ENCODE assay signal across 23 cellular contexts in the genomic region with DNA sequence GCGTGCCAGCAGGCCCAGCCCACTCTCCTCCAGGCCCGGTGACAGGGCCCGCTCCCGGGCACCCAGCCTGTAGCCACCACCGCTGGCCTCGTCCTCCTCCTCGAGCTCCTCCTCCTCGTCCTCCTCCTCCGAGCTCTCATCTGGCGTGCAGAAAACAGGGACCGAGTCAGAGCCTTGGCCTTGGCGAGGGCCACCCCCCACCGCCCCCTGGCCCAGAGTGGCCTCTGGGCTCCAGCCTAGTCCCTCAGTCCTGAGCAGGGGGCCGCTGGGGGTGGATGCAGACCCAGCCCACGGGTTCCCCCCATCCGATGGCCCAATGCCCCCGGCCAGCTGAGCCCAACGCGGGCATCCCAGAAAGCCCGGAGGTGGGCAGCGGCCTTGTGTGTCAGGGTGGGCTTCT.
"Had no signal": no experiment of that assay in that cellular context is flagged by ENCODE, and none has a peak within 500 bp of the region (broad histone marks: within the 10 kb centered on the region; RNA-seq: fewer than 3 reads in every experiment).

No MANE protein-coding gene starts in this region.

- H3K27me3 ChIP-seq: gastrocnemius medialis, neutrophil, right lobe of liver, testis, tibial artery had no signal

- H3K9ac ChIP-seq: parathyroid adenoma had no signal

- H3K27me3 Mint-ChIP-seq: effector memory CD8-positive, alpha-beta T cell; memory B cell; progenitor cell of endocrine pancreas; type B pancreatic cell had no signal

- H3K4me3 Mint-ChIP-seq: effector memory CD8-positive, alpha-beta T cell; memory B cell; natural killer cell; type B pancreatic cell had no signal

- DNase-seq: cortex of kidney; effector memory CD8-positive, alpha-beta T cell; foreskin fibroblast; gastrocnemius medialis; head of caudate nucleus; natural killer cell; right lobe of liver; small intestine; stimulated activated CD4-positive, alpha-beta T cell treated with anti-CD3 and anti-CD28 coated beads, Interleukin-15, amount 100 ng/mL, for 24 hours; stimulated activated CD4-positive, alpha-beta T cell treated with anti-CD3 and anti-CD28 coated beads, Interleukin-2, amount 100 ng/mL, for 48 hours; stimulated activated naive CD4-positive, alpha-beta T cell; substantia nigra; testis; tibial artery had no signal

- H3K9me3 ChIP-seq: gastrocnemius medialis, neutrophil, right lobe of liver, testis had no signal

- H3K4me3 ChIP-seq: gastrocnemius medialis, lung, right lobe of liver, testis, tibial artery had no signal

- H3K27ac Mint-ChIP-seq: effector memory CD8-positive, alpha-beta T cell; memory B cell; natural killer cell; progenitor cell of endocrine pancreas; type B pancreatic cell had no signal

- H3K4me1 ChIP-seq: gastrocnemius medialis, parathyroid adenoma, right lobe of liver, testis had no signal

- H3K9me3 Mint-ChIP-seq: natural killer cell had no signal

- ATAC-seq: effector memory CD8-positive, alpha-beta T cell; gastrocnemius medialis; left lobe of liver; natural killer cell had no signal

- H2AFZ ChIP-seq: parathyroid adenoma had no signal

- H3K27ac ChIP-seq: gastrocnemius medialis, neutrophil, parathyroid adenoma, right lobe of liver, testis, tibial artery had no signal

- H3K4me1 Mint-ChIP-seq: memory B cell had no signal

- FAIRE-seq: endometrium, keratinocyte, small intestine had no signal
